14 cellular contexts compared by ENCODE assay signal in the genomic region with DNA sequence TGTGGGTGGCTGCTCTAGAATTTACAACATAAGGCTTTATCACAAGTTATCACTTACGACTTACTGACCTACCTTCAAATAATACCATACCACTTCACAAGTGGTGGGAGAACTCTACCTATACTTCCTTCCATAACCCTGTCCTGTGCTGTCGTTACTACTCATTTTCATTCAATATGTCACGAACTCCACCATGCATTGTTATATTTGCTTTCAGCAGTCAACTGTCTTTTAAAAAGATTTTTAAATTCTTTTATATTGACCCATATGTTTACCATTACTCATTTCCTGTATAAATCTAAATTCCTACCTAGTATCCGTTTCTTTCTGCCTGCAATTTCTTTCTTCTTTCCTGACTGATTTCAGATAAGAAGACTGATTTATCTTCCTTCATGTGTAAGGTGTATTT.
DNase-seq lines count a peak whose midpoint lies in the region; ATAC-seq, FAIRE-seq and TF ChIP-seq lines count a peak whose summit lies in the region.
"Had no signal": no experiment of that assay in that cellular context is flagged by ENCODE, and none has a peak within 500 bp of the region (broad histone marks: within the 10 kb centered on the region; RNA-seq: fewer than 3 reads in every experiment).

No MANE protein-coding gene starts in this region.

- TF ChIP-seq POLR2A in stomach (IDR thresholded peaks at IDR 0.05), result no peak

- H3K36me3 ChIP-seq in stomach, result no peaks in the 10 kb centered on the region
- H3K36me3 ChIP-seq: gastrocnemius medialis, upper lobe of left lung had no signal

- H3K9me3 Mint-ChIP-seq in activated naive CD4-positive, alpha-beta T cell treated with anti-CD3 and anti-CD28 coated beads, Interleukin-2, amount 50 U/mL, for 72 hours, result no peaks in the 10 kb centered on the region
- H3K9me3 Mint-ChIP-seq in activated naive CD4-positive, alpha-beta T cell treated with anti-CD3 and anti-CD28 coated beads for 36 hours, result no peaks in the 10 kb centered on the region
- no peaks in the 10 kb centered on the region for H3K9me3 Mint-ChIP-seq in type B pancreatic cell

- DNase-seq in activated naive CD4-positive, alpha-beta T cell treated with anti-CD3 and anti-CD28 coated beads, Interleukin-2, amount 50 U/mL, for 72 hours (ENCODE audit: low spot score in 2 of 2), result no peak
- no peak for DNase-seq in activated naive CD4-positive, alpha-beta T cell treated with anti-CD3 and anti-CD28 coated beads for 36 hours
- DNase-seq in RCC 7860 (ENCODE audit: low spot score) (peak; percentile 10), epithelial cell of esophagus (ENCODE audit: low read depth) (peak; percentile 23), type B pancreatic cell (ENCODE audit: extremely low spot score, unreplicated experiment) (no peak), D721Med (ENCODE audit: insufficient read length, low spot score) (no peak), stomach (no peak), SW480 (ENCODE audit: low spot score) (no peak)
- DNase-seq: DMS53; effector CD4-positive, alpha-beta T cell; gastrocnemius medialis; Kasumi-1; kidney; upper lobe of left lung had no signal

- no peaks in the 10 kb centered on the region for H3K9me3 ChIP-seq in stomach
- H3K9me3 ChIP-seq: gastrocnemius medialis, upper lobe of left lung had no signal

- CTCF ChIA-PET in activated naive CD4-positive, alpha-beta T cell treated with anti-CD3 and anti-CD28 coated beads for 36 hours (lab: Charles Lee), result no interaction called here

- ATAC-seq in activated naive CD4-positive, alpha-beta T cell treated with anti-CD3 and anti-CD28 coated beads, Interleukin-2, amount 50 U/mL, for 72 hours, result peak; percentile 4 to 21
- ATAC-seq: gastrocnemius medialis had no signal

- peaks cover 48% of the 10 kb centered on the region for H3K4me1 Mint-ChIP-seq in activated naive CD4-positive, alpha-beta T cell treated with anti-CD3 and anti-CD28 coated beads for 36 hours (ENCODE audit: low read depth)
- H3K4me1 Mint-ChIP-seq in type B pancreatic cell (ENCODE audit: unreplicated experiment), result peaks cover 22% of the 10 kb centered on the region

- H3K4me1 ChIP-seq in stomach, result peaks cover 0 to 4% (median 0%) of the 10 kb centered on the region in 4 donors
- H3K4me1 ChIP-seq: upper lobe of left lung had no signal

- peaks cover 0 to 10% of the 10 kb centered on the region in 2 donors for H3K36me3 Mint-ChIP-seq in activated naive CD4-positive, alpha-beta T cell treated with anti-CD3 and anti-CD28 coated beads, Interleukin-2, amount 50 U/mL, for 72 hours
- H3K36me3 Mint-ChIP-seq in activated naive CD4-positive, alpha-beta T cell treated with anti-CD3 and anti-CD28 coated beads for 36 hours (ENCODE audit: low read depth), result peaks cover 5% of the 10 kb centered on the region
- H3K36me3 Mint-ChIP-seq in type B pancreatic cell, result peaks cover 10% of the 10 kb centered on the region

- H3K27ac ChIP-seq in stomach, result no peak overlapping the region
- H3K27ac ChIP-seq: gastrocnemius medialis, upper lobe of left lung had no signal

- H3K27me3 ChIP-seq in stomach, result no peaks in the 10 kb centered on the region
- H3K27me3 ChIP-seq: gastrocnemius medialis, upper lobe of left lung had no signal

- no peak for TF ChIP-seq EP300 in stomach (IDR thresholded peaks at IDR 0.05)

- H3K4me3 Mint-ChIP-seq in activated naive CD4-positive, alpha-beta T cell treated with anti-CD3 and anti-CD28 coated beads for 36 hours, result no peak overlapping the region
- H3K4me3 Mint-ChIP-seq in type B pancreatic cell, result no peak overlapping the region

- FAIRE-seq in RCC 7860 (lab: Jason Lieb, UNC) (no peak), D721Med (lab: Jason Lieb, UNC) (no peak)
- FAIRE-seq: kidney had no signal

- TF ChIP-seq CTCF in epithelial cell of esophagus (IDR thresholded peaks at IDR 0.05; ENCODE audit: insufficient read depth, low read depth, low read length, missing control alignments), result no peak
- no peak for TF ChIP-seq CTCF in type B pancreatic cell (conservative IDR thresholded peaks at IDR 0.05)
- TF ChIP-seq CTCF in D721Med (IDR thresholded peaks at IDR 0.05; ENCODE audit: insufficient read depth, missing control alignments), result no peak
- TF ChIP-seq CTCF in stomach (IDR thresholded peaks at IDR 0.05), result no peak

- H3K4me3 ChIP-seq in epithelial cell of esophagus (ENCODE audit: low read length) (no peak overlapping the region), stomach (no peak overlapping the region)
- H3K4me3 ChIP-seq: gastrocnemius medialis, upper lobe of left lung had no signal

- no peaks in the 10 kb centered on the region for H3K27me3 Mint-ChIP-seq in activated naive CD4-positive, alpha-beta T cell treated with anti-CD3 and anti-CD28 coated beads for 36 hours (ENCODE audit: low read depth)
- H3K27me3 Mint-ChIP-seq in type B pancreatic cell, result no peaks in the 10 kb centered on the region

- 62 to 78% (median 73%) methylated on average over 4 of the region's 4 CpGs for WGBS in stomach, 5 donors

- intact Hi-C loops in activated naive CD4-positive, alpha-beta T cell treated with anti-CD3 and anti-CD28 coated beads for 36 hours (cut with micrococcal nuclease), result loop anchor here (5.0 kb wide), 2 partner anchors 82 to 702 kb away; no protein-coding TSS in a partner anchor
- intact Hi-C loops in stomach (cut with DNase I; ENCODE audit: low total_unique reads), result no loop called here

- H3K27ac Mint-ChIP-seq in activated naive CD4-positive, alpha-beta T cell treated with anti-CD3 and anti-CD28 coated beads, Interleukin-2, amount 50 U/mL, for 72 hours, result peak overlapping the region in 1 of 2 donors; percentile 52
- no peak overlapping the region for H3K27ac Mint-ChIP-seq in activated naive CD4-positive, alpha-beta T cell treated with anti-CD3 and anti-CD28 coated beads for 36 hours
- H3K27ac Mint-ChIP-seq in type B pancreatic cell, result peak overlapping the region; percentile 25

Comparison
In these comparisons a context has a peak if more than half of its experiments do, and no peak if none do; other contexts are left out.
1. DNase-seq: peak in RCC 7860 (single experiment) and epithelial cell of esophagus (single experiment); none in activated naive CD4-positive, alpha-beta T cell treated with anti-CD3 and anti-CD28 coated beads, Interleukin-2, amount 50 U/mL, for 72 hours (0 of 2), activated naive CD4-positive, alpha-beta T cell treated with anti-CD3 and anti-CD28 coated beads for 36 hours (single experiment), type B pancreatic cell (single experiment), D721Med (single experiment), stomach (single experiment) and SW480 (single experiment).